Comparison of ENCODE assay signal across 18 cellular contexts in genomic region chr6:13527669-13528051, GRCh38. TPM values are rescaled to one million over a fixed set of nuclear protein-coding genes. Genes with fewer than 3 reads are reported as not detected.
DNase-seq lines count a peak whose midpoint lies in the region; ATAC-seq and TF ChIP-seq lines count a peak whose summit lies in the region.
"Had no signal": no experiment of that assay in that cellular context is flagged by ENCODE, and none has a peak within 500 bp of the region (broad histone marks: within the 10 kb centered on the region; RNA-seq: fewer than 3 reads in every experiment).

No MANE protein-coding gene starts in this region.

- no peaks in the 10 kb centered on the region for H3K36me3 ChIP-seq in subcutaneous abdominal adipose tissue (ENCODE audit: control insufficient read depth in 5 of 5, insufficient read depth in 5 of 5, low read length in 5 of 5)
- H3K36me3 ChIP-seq: HAP-1 had no signal

- H3K27ac ChIP-seq in foreskin keratinocyte (peak overlapping the region; percentile 91), subcutaneous abdominal adipose tissue (ENCODE audit: low read depth, low read length) (peak overlapping the region; percentile 46)
- H3K27ac ChIP-seq: 22Rv1, C4-2B had no signal

- no peaks in the 10 kb centered on the region for H3K9me3 ChIP-seq in subcutaneous abdominal adipose tissue (ENCODE audit: control insufficient read depth in 5 of 5, low read length in 5 of 5)
- H3K9me3 ChIP-seq: HAP-1 had no signal

- no peak overlapping the region for H3K4me3 ChIP-seq in subcutaneous abdominal adipose tissue (ENCODE audit: low read depth in 1 of 5, low read length in 5 of 5)
- H3K4me3 ChIP-seq: coronary artery, HAP-1 had no signal

- no peak for ATAC-seq in foreskin keratinocyte
- ATAC-seq in left colon: no peak
- no peak for ATAC-seq in HG03342 (IDR thresholded peaks at IDR 0.05; ENCODE audit: unreplicated experiment)

- no peak overlapping the region for H3K9ac ChIP-seq in subcutaneous abdominal adipose tissue (ENCODE audit: low read length in 5 of 5)

- peak; percentile 25 for DNase-seq in DMS53 (lab: John Stamatoyannopoulos, UW)
- DNase-seq in DMS53 treated with DMSO at 0.1 percent for 48 hours (lab: John Stamatoyannopoulos, UW; ENCODE audit: unreplicated experiment): no peak
- peak; percentile 30 for DNase-seq in NAMALWA (ENCODE audit: low spot score)
- DNase-seq in foreskin keratinocyte: peak in 1 of 2 donors; percentile 18
- DNase-seq in RKO (ENCODE audit: low spot score): no peak
- DNase-seq in left colon: no peak
- DNase-seq: activated naive CD4-positive, alpha-beta T cell treated with anti-CD3 and anti-CD28 coated beads for 36 hours; EL; NCI-H82; posterior cingulate gyrus; stimulated activated CD4-positive, alpha-beta T cell treated with anti-CD3 and anti-CD28 coated beads, Interleukin-12 subunit alpha, Interleukin-12 subunit beta, amount 100 ng/mL, for 4 hours; T-helper 2 cell had no signal

- H3K27me3 ChIP-seq in foreskin keratinocyte (no peaks in the 10 kb centered on the region), subcutaneous abdominal adipose tissue (ENCODE audit: control insufficient read depth in 5 of 5, insufficient read depth in 4 of 5, low read length in 5 of 5) (no peaks in the 10 kb centered on the region)

- H3K4me1 ChIP-seq in foreskin keratinocyte (peaks cover 14% of the 10 kb centered on the region), subcutaneous abdominal adipose tissue (ENCODE audit: control insufficient read depth in 5 of 5, insufficient read depth in 5 of 5, low read length in 5 of 5) (peaks cover 2 to 40% (median 5%) of the 10 kb centered on the region in 5 donors)
- H3K4me1 ChIP-seq: HAP-1 had no signal

- no peak for TF ChIP-seq CTCF in foreskin keratinocyte (conservative IDR thresholded peaks at IDR 0.05)

- intact Hi-C loops in left colon (cut with DNase I, micrococcal nuclease): no loop called here

RNA-seq across cellular contexts. Expression of gene GFOD1, which starts 40.3 kb away (rescaled TPM):
- total RNA-seq in foreskin keratinocyte (10.3 and 11.1 TPM in 2 replicates), left colon (10 to 100 TPM in 1 of 2 donors, 1 to 10 TPM in 1; 9.2 to 15.9 TPM)
- polyA plus RNA-seq in foreskin keratinocyte: 3.3 and 3.7 TPM in 2 replicates

RNA-seq across cellular contexts. Expression of gene SIRT5, which starts 46.7 kb away (rescaled TPM):
- 8.8 and 8.9 TPM in 2 replicates for total RNA-seq in foreskin keratinocyte
- 6.3 and 6.4 TPM in 2 replicates for polyA plus RNA-seq in foreskin keratinocyte
- total RNA-seq in left colon: 10 to 100 TPM; 13.0 to 16.5 TPM

Comparison
In these comparisons a context has a peak if more than half of its experiments do, and no peak if none do; other contexts are left out.
1. DNase-seq: peak in DMS53 (single experiment) and NAMALWA (single experiment); none in DMS53 treated with DMSO at 0.1 percent for 48 hours (single experiment), RKO (single experiment) and left colon (0 of 2).